23 cellular contexts compared by ENCODE assay signal in the genomic region with DNA sequence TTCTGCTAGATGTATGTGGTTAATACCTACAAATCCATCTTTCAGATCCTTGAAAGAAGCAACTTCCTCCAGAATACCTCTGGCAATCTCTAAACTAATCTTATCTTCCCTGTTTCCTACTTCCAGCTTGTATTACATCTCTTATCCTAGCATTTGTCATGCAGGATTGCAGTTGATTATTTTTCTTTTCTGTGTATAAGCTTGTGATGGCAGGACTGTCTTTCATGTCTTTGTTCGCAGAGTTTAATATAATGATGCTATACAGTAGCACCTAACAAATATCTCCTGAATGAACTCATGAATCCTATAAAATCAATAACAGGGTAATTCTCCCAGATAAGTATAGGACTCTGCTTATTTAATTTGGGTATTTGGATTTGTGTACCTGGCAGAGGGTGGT. TPM values are rescaled to one million over a fixed set of nuclear protein-coding genes. Genes with fewer than 3 reads are reported as not detected.
DNase-seq lines count a peak whose midpoint lies in the region; ATAC-seq, FAIRE-seq and TF ChIP-seq lines count a peak whose summit lies in the region.
"Had no signal": no experiment of that assay in that cellular context is flagged by ENCODE, and none has a peak within 500 bp of the region (broad histone marks: within the 10 kb centered on the region; RNA-seq: fewer than 3 reads in every experiment).

No MANE protein-coding gene starts in this region.

- H3K36me3 ChIP-seq in HEK293 (ENCODE audit: control insufficient read depth in 2 of 2, insufficient read depth in 1 of 2, low read length in 2 of 2) = no peaks in the 10 kb centered on the region
- no peaks in the 10 kb centered on the region for H3K36me3 ChIP-seq in OCI-LY1 (ENCODE audit: insufficient read depth, low read length)
- H3K36me3 ChIP-seq in trophoblast cell (ENCODE audit: control insufficient read depth in 1 of 2, insufficient read depth in 2 of 2, low read length in 2 of 2) = no peaks in the 10 kb centered on the region
- H3K36me3 ChIP-seq: BLaER1 treated with 17β-estradiol and CSF1 and Interleukin-3, amounts not matched to agents 10 nM and 100 nM had no signal

- H3K4me2 ChIP-seq in OCI-LY1 (ENCODE audit: low read length) (no peak overlapping the region), trophoblast cell (ENCODE audit: low read length) (no peak overlapping the region)
- H3K4me2 ChIP-seq: A549 had no signal

- H2AFZ ChIP-seq in OCI-LY1 (ENCODE audit: low read length) = no peak overlapping the region
- H2AFZ ChIP-seq in trophoblast cell (ENCODE audit: insufficient read depth, low read length, poor library complexity) = no peak overlapping the region

- H2AK5ac ChIP-seq in trophoblast cell (ENCODE audit: low read length) = no peak overlapping the region

- H2BK12ac ChIP-seq in trophoblast cell (ENCODE audit: low read length) = no peak overlapping the region

- CTCF ChIA-PET in HEK293 (lab: Yijun Ruan, JAX) = interaction anchor here (0.6 to 2.3 kb wide), 4 partner anchors 10 to 444 kb away, joined by 3 to 8 read pairs (median 4); no protein-coding TSS in a partner anchor

- H2BK120ac ChIP-seq in trophoblast cell (ENCODE audit: insufficient read depth, low read length, poor library complexity) = no peak overlapping the region

- H3K27me3 Mint-ChIP-seq in activated T-cell treated with anti-CD3 and anti-CD28 coated beads, Interleukin-2, amount 50 U/mL, for 72 hours (ENCODE audit: low read depth) = no peaks in the 10 kb centered on the region
- H3K27me3 Mint-ChIP-seq: B cell; CD4-positive, alpha-beta T cell had no signal

- H3K9me3 ChIP-seq in HEK293 (ENCODE audit: control insufficient read depth, insufficient read depth, low read depth, low read length) = no peaks in the 10 kb centered on the region
- no peaks in the 10 kb centered on the region for H3K9me3 ChIP-seq in OCI-LY1 (ENCODE audit: low read length)
- H3K9me3 ChIP-seq in trophoblast cell (ENCODE audit: insufficient read depth, low read depth, low read length) = no peaks in the 10 kb centered on the region
- H3K9me3 ChIP-seq: A549; BLaER1 treated with 17β-estradiol and CSF1 and Interleukin-3, amounts not matched to agents 10 nM and 100 nM; Caco-2 had no signal

- no peaks in the 10 kb centered on the region for H3K79me1 ChIP-seq in trophoblast cell (ENCODE audit: low read length)

- H3K79me2 ChIP-seq in OCI-LY1 (ENCODE audit: insufficient read depth, low read length) (no peaks in the 10 kb centered on the region), trophoblast cell (ENCODE audit: control insufficient read depth, insufficient read depth, low read length, poor library complexity) (no peaks in the 10 kb centered on the region)

- no peak overlapping the region for H2BK5ac ChIP-seq in trophoblast cell (ENCODE audit: low read depth, low read length, poor library complexity)

- H3K4ac ChIP-seq in trophoblast cell (ENCODE audit: low read depth, low read length) = no peak overlapping the region

- intact Hi-C loops in left ventricle myocardium superior (cut with micrococcal nuclease) = no loop called here

- WGBS in trophoblast cell (ENCODE audit: extremely low coverage, insufficient coverage, insufficient read length) = no CpG with 5 or more reads among the region's 1 CpG

- TF ChIP-seq POLR2A in GM12891 (IDR thresholded peaks at IDR 0.05; ENCODE audit: low read depth, low read length) = no peak

- no peaks in the 10 kb centered on the region for H3K9me2 ChIP-seq in OCI-LY1 (ENCODE audit: low read depth, low read length)

- TF ChIP-seq CTCF in HEK293 (tag by site-specific recombination; IDR thresholded peaks at IDR 0.05) (no peak), OCI-LY1 (IDR thresholded peaks at IDR 0.05; ENCODE audit: low read length) (no peak)

- DNase-seq in GM12891 (ENCODE audit: insufficient read length, low spot score) (no peak), trophoblast cell (peak; percentile 7 to 77), left ventricle myocardium superior (no peak)
- DNase-seq in activated T-cell treated with anti-CD3 and anti-CD28 coated beads, Interleukin-2, amount 50 U/mL, for 72 hours = no peak
- DNase-seq in activated CD4-positive, alpha-beta T cell treated with anti-CD3 and anti-CD28 coated beads for 48 hours = no peak
- DNase-seq: AML-193; Caco-2; Calu3; CD4-positive, alpha-beta T cell; CD8-positive, alpha-beta T cell; DMS79 treated with DMSO at 0.1 percent for 48 hours; GF-D8 had no signal

- POLR2A ChIA-PET in HEK293 (lab: Yijun Ruan, JAX) = interaction anchor here (0.9 kb wide), 1 partner anchor 13 kb away, joined by 3 read pairs; a partner anchor contains a TSS

- H3K9me3 Mint-ChIP-seq in activated T-cell treated with anti-CD3 and anti-CD28 coated beads, Interleukin-2, amount 50 U/mL, for 72 hours = no peaks in the 10 kb centered on the region
- H3K9me3 Mint-ChIP-seq: CD4-positive, alpha-beta T cell; CD8-positive, alpha-beta T cell had no signal

- no peaks in the 10 kb centered on the region for H4K20me1 ChIP-seq in OCI-LY1 (ENCODE audit: insufficient read depth, low read length)

- H3K4me3 ChIP-seq in HEK293 (ENCODE audit: low read depth, low read length) (no peak overlapping the region), OCI-LY1 (ENCODE audit: low read depth, low read length, poor library complexity, severe bottlenecking) (no peak overlapping the region), trophoblast cell (ENCODE audit: low read depth, low read length) (no peak overlapping the region)
- H3K4me3 ChIP-seq: A549; BLaER1 treated with 17β-estradiol and CSF1 and Interleukin-3, amounts not matched to agents 10 nM and 100 nM had no signal

- H4K8ac ChIP-seq in trophoblast cell (ENCODE audit: low read depth, low read length) = no peak overlapping the region

- no peak for ATAC-seq in activated T-cell treated with anti-CD3 and anti-CD28 coated beads, Interleukin-2, amount 50 U/mL, for 72 hours (replicated peaks in 1 of 2)
- ATAC-seq in left ventricle myocardium superior = no peak
- ATAC-seq: A549; CD8-positive, alpha-beta T cell had no signal

- H3K36me3 Mint-ChIP-seq in activated T-cell treated with anti-CD3 and anti-CD28 coated beads, Interleukin-2, amount 50 U/mL, for 72 hours (ENCODE audit: insufficient read depth in 2 of 2) = no peaks in the 10 kb centered on the region
- H3K36me3 Mint-ChIP-seq: CD8-positive, alpha-beta T cell had no signal

- no peaks in the 10 kb centered on the region for H3K4me1 ChIP-seq in HEK293 (ENCODE audit: control insufficient read depth, insufficient read depth, low read length)
- H3K4me1 ChIP-seq in OCI-LY1 (ENCODE audit: insufficient read depth, low read length, severe bottlenecking) = peaks cover 67% of the 10 kb centered on the region
- no peaks in the 10 kb centered on the region for H3K4me1 ChIP-seq in trophoblast cell (ENCODE audit: control insufficient read depth in 1 of 2, insufficient read depth in 2 of 2, low read length in 2 of 2)
- H3K4me1 ChIP-seq: A549, Caco-2 had no signal

- no peak overlapping the region for H3K23ac ChIP-seq in trophoblast cell (ENCODE audit: low read length)

- H3K9ac ChIP-seq in OCI-LY1 (ENCODE audit: low read length) (no peak overlapping the region), trophoblast cell (ENCODE audit: low read length) (no peak overlapping the region)
- H3K9ac ChIP-seq: BLaER1 treated with 17β-estradiol and CSF1 and Interleukin-3, amounts not matched to agents 10 nM and 100 nM had no signal

- H3K27me3 ChIP-seq in OCI-LY1 (ENCODE audit: insufficient read depth, low read length) = no peaks in the 10 kb centered on the region
- no peaks in the 10 kb centered on the region for H3K27me3 ChIP-seq in trophoblast cell (ENCODE audit: insufficient read depth, low read length)
- H3K27me3 ChIP-seq: BLaER1 treated with 17β-estradiol and CSF1 and Interleukin-3, amounts not matched to agents 10 nM and 100 nM had no signal

- no peak overlapping the region for H3K18ac ChIP-seq in trophoblast cell (ENCODE audit: low read length)

- peak; percentile 59 for FAIRE-seq in GM12891 (lab: Jason Lieb, UNC)
- FAIRE-seq: A549, D721Med, G401.6, GM19239 had no signal

- H3K27ac Mint-ChIP-seq in activated T-cell treated with anti-CD3 and anti-CD28 coated beads, Interleukin-2, amount 50 U/mL, for 72 hours = no peak overlapping the region
- H3K27ac Mint-ChIP-seq: B cell; CD4-positive, alpha-beta T cell; CD8-positive, alpha-beta T cell had no signal

- H3K4me3 Mint-ChIP-seq in activated T-cell treated with anti-CD3 and anti-CD28 coated beads, Interleukin-2, amount 50 U/mL, for 72 hours = no peak overlapping the region
- H3K4me3 Mint-ChIP-seq: B cell; CD4-positive, alpha-beta T cell; CD8-positive, alpha-beta T cell had no signal

- H3K27ac ChIP-seq in HEK293 (ENCODE audit: extremely low read depth, low read depth, low read length) (no peak overlapping the region), OCI-LY1 (ENCODE audit: low read depth, low read length, poor library complexity, severe bottlenecking) (peak overlapping the region; percentile 99), trophoblast cell (ENCODE audit: low read depth, low read length) (no peak overlapping the region)
- H3K27ac ChIP-seq: 22Rv1; A549; BLaER1 treated with 17β-estradiol and CSF1 and Interleukin-3, amounts not matched to agents 10 nM and 100 nM; C4-2B had no signal

- H4K91ac ChIP-seq in trophoblast cell (ENCODE audit: low read depth, low read length) = no peak overlapping the region

- no peak overlapping the region for H4K12ac ChIP-seq in trophoblast cell (ENCODE audit: low read depth, low read length)

- H3F3A ChIP-seq in OCI-LY1 (ENCODE audit: insufficient read depth, low read length) = peaks cover 10% of the 10 kb centered on the region

- peaks cover 45% of the 10 kb centered on the region for H3K4me1 Mint-ChIP-seq in activated T-cell treated with anti-CD3 and anti-CD28 coated beads, Interleukin-2, amount 50 U/mL, for 72 hours (ENCODE audit: low read depth)

- H3K14ac ChIP-seq in trophoblast cell (ENCODE audit: low read length) = no peak overlapping the region

TF ChIP-seq in GM12891, 5 proteins besides CTCF, POLR2A, EP300 and RAD21 (continues in another document):
- TF ChIP-seq POLR2AphosphoS5 (IDR thresholded peaks at IDR 0.05; ENCODE audit: low read depth, low read length) (no peak), TAF1 (IDR thresholded peaks at IDR 0.05; ENCODE audit: low read depth, low read length) (no peak), PAX5 (IDR thresholded peaks at IDR 0.05; ENCODE audit: insufficient read depth, low read length, severe bottlenecking) (no peak)

TF ChIP-seq in HEK293, 187 proteins besides CTCF, POLR2A, EP300 and RAD21:
- TF ChIP-seq TCF7L2 (IDR thresholded peaks at IDR 0.05; ENCODE audit: borderline replicate concordance, low read depth, low read length) = peak; percentile 67; the same call in 1 of the 2 replicates
- peak; percentile 54; the same call in 1 of the 2 replicates for TF ChIP-seq OSR2 (tag by site-specific recombination; IDR thresholded peaks at IDR 0.05)
- no peak for TF ChIP-seq ZNF266 (tag by site-specific recombination; IDR thresholded peaks at IDR 0.05; ENCODE audit: low read depth)

RNA-seq across cellular contexts. Expression of a gene that starts 12.2 kb away (rescaled TPM):
- 48.9 TPM for polyA plus RNA-seq in GM12891 (2012; ENCODE audit: low read depth, missing spikeins)
- polyA plus RNA-seq in trophoblast cell (2013) = 225 and 236 TPM in 2 replicates
- total RNA-seq in activated T-cell treated with anti-CD3 and anti-CD28 coated beads, Interleukin-2, amount 50 U/mL, for 72 hours = 10 to 100 TPM; 64.2 to 64.3 TPM
- total RNA-seq in left ventricle myocardium superior = 105 TPM

RNA-seq across cellular contexts. Expression of a gene that starts 55.1 kb away (rescaled TPM):
- 1.3 TPM for polyA plus RNA-seq in GM12891 (2012; ENCODE audit: low read depth, missing spikeins)
- polyA plus RNA-seq in trophoblast cell (2013) = 2.2 TPM in 2 replicates
- total RNA-seq in activated T-cell treated with anti-CD3 and anti-CD28 coated beads, Interleukin-2, amount 50 U/mL, for 72 hours = 10 to 100 TPM; 42.1 to 44.9 TPM
- 1.0 TPM for total RNA-seq in left ventricle myocardium superior
- total RNA-seq: Caco-2 had no signal
- polyA plus RNA-seq: A549, BJ had no signal

Comparison
In these comparisons a context has a peak if more than half of its experiments do, and no peak if none do; other contexts are left out.
1. DNase-seq: peak in trophoblast cell (2 of 2); none in GM12891 (single experiment), activated T-cell treated with anti-CD3 and anti-CD28 coated beads, Interleukin-2, amount 50 U/mL, for 72 hours (0 of 2), activated CD4-positive, alpha-beta T cell treated with anti-CD3 and anti-CD28 coated beads for 48 hours (single experiment) and left ventricle myocardium superior (single experiment).
2. RNA of a gene that starts 55.1 kb away (total RNA-seq): 42.1 to 44.9 TPM in activated T-cell treated with anti-CD3 and anti-CD28 coated beads, Interleukin-2, amount 50 U/mL, for 72 hours; 1.0 TPM in left ventricle myocardium superior (single experiment); every median in the first group is over 10 times any median in the second.